Comparison of ENCODE assay signal across 8 cellular contexts in genomic region chr12:9331218-9331626, GRCh38.
DNase-seq lines count a peak whose midpoint lies in the region; ATAC-seq and TF ChIP-seq lines count a peak whose summit lies in the region.

No MANE protein-coding gene starts in this region.

- peak; percentile 80 for TF ChIP-seq CTCF in RWPE2 (IDR thresholded peaks at IDR 0.05; ENCODE audit: poor library complexity, severe bottlenecking)
- TF ChIP-seq CTCF in uterus (IDR thresholded peaks at IDR 0.05): peak; percentile 72 to 75 (median 74)

- H3K27me3 ChIP-seq in RWPE2 (ENCODE audit: insufficient read depth, poor library complexity, severe bottlenecking): no peaks in the 10 kb centered on the region
- no peaks in the 10 kb centered on the region for H3K27me3 ChIP-seq in uterus

- intact Hi-C loops in head of caudate nucleus (cut with DNase I) (no loop called here), posterior vena cava (cut with DNase I) (no loop called here), uterus (cut with DNase I; ENCODE audit: low total_unique reads) (no loop called here)

- H3K4me3 ChIP-seq in RWPE2 (ENCODE audit: severe bottlenecking) (no peak overlapping the region), uterus (no peak overlapping the region)

- peak; percentile 57; the same call in 2 of the 3 replicates for ATAC-seq in RWPE2 (ENCODE audit: low read depth)
- ATAC-seq in HG03025 (IDR thresholded peaks at IDR 0.05; ENCODE audit: low FRiP score, unreplicated experiment): no peak

- TF ChIP-seq POLR2A in uterus (IDR thresholded peaks at IDR 0.05): no peak

- no peaks in the 10 kb centered on the region for H3K36me3 ChIP-seq in RWPE2 (ENCODE audit: low read depth)
- no peaks in the 10 kb centered on the region for H3K36me3 ChIP-seq in uterus

- H3K27ac ChIP-seq in RWPE2 (ENCODE audit: poor library complexity, severe bottlenecking): no peak overlapping the region
- H3K27ac ChIP-seq in uterus: no peak overlapping the region

- H3K4me1 ChIP-seq in RWPE2 (ENCODE audit: insufficient read depth, poor library complexity, severe bottlenecking) (no peaks in the 10 kb centered on the region), uterus (no peaks in the 10 kb centered on the region)

- in situ Hi-C loops in G401 (cut with HindIII; ENCODE audit: low sequenced_read_pairs): no loop called here

- DNase-seq in G401 (ENCODE audit: low spot score) (peak; percentile 6), HPDE6-E6E7 (ENCODE audit: extremely low spot score) (peak; percentile 27), RWPE2 (ENCODE audit: low spot score) (no peak), head of caudate nucleus (peak; percentile 34 to 91 (median 82)), posterior vena cava (ENCODE audit: low spot score) (peak; percentile 90), uterus (peak in 1 of 2 donors; percentile 43)
- DNase-seq in activated naive CD4-positive, alpha-beta T cell (lab: John Stamatoyannopoulos, UW): peak; percentile 23 to 59 (median 45)

- H3K9me3 ChIP-seq in RWPE2 (ENCODE audit: severe bottlenecking) (no peaks in the 10 kb centered on the region), uterus (no peaks in the 10 kb centered on the region)
